In genomic region chr5:101271945-101272344, GRCh38 we compare ENCODE assay signal across 32 cellular contexts.
"Had no signal": no experiment of that assay in that cellular context is flagged by ENCODE, and none has a peak within 500 bp of the region (broad histone marks: within the 10 kb centered on the region; RNA-seq: fewer than 3 reads in every experiment).

No MANE protein-coding gene starts in this region.

- H3K36me3 ChIP-seq: ovary, right lobe of liver, sigmoid colon, suprapubic skin, thoracic aorta, thyroid gland, tibial nerve, upper lobe of left lung, vagina had no signal

- FAIRE-seq: small intestine, urothelium cell line had no signal

- H3K4me1 Mint-ChIP-seq: naive thymus-derived CD4-positive, alpha-beta T cell; natural killer cell; nephron; neural crest cell; stimulated activated memory B cell treated with anti-CD40 and anti-IgM and Interleukin-4, amounts not matched to agents 10 μg/mL and 1 μg/mL and 100 μg/mL, for 72 hours; stimulated activated naive CD8-positive, alpha-beta T cell treated with anti-CD3 and anti-CD28 coated beads, Interleukin-15, amount 100 ng/mL, for 72 hours had no signal

- H3K36me3 Mint-ChIP-seq: naive thymus-derived CD4-positive, alpha-beta T cell; natural killer cell; stimulated activated memory B cell treated with anti-CD40 and anti-IgM and Interleukin-4, amounts not matched to agents 10 μg/mL and 1 μg/mL and 100 μg/mL, for 72 hours had no signal

- ATAC-seq: naive thymus-derived CD4-positive, alpha-beta T cell; natural killer cell; psoas muscle; right cardiac atrium; stimulated activated memory B cell treated with anti-CD40 and anti-IgM and Interleukin-4, amounts not matched to agents 10 μg/mL and 1 μg/mL and 100 μg/mL, for 72 hours had no signal

- H3K9me3 ChIP-seq: ovary, psoas muscle, right lobe of liver, sigmoid colon, suprapubic skin, thoracic aorta, thyroid gland, tibial nerve, upper lobe of left lung, vagina had no signal

- H3K27me3 Mint-ChIP-seq: progenitor cell of endocrine pancreas; stimulated activated memory B cell treated with anti-CD40 and anti-IgM and Interleukin-4, amounts not matched to agents 10 μg/mL and 1 μg/mL and 100 μg/mL, for 72 hours had no signal

- H3K27me3 ChIP-seq: ovary, right lobe of liver, sigmoid colon, suprapubic skin, thyroid gland, tibial nerve, upper lobe of left lung, vagina had no signal

- H3K27ac Mint-ChIP-seq: naive thymus-derived CD4-positive, alpha-beta T cell; natural killer cell; nephron; progenitor cell of endocrine pancreas; stimulated activated memory B cell treated with anti-CD40 and anti-IgM and Interleukin-4, amounts not matched to agents 10 μg/mL and 1 μg/mL and 100 μg/mL, for 72 hours; stimulated activated naive CD8-positive, alpha-beta T cell treated with anti-CD3 and anti-CD28 coated beads, Interleukin-15, amount 100 ng/mL, for 72 hours had no signal

- H3K9me3 Mint-ChIP-seq: naive thymus-derived CD4-positive, alpha-beta T cell; nephron; neural crest cell; stimulated activated memory B cell treated with anti-CD40 and anti-IgM and Interleukin-4, amounts not matched to agents 10 μg/mL and 1 μg/mL and 100 μg/mL, for 72 hours; stimulated activated naive CD8-positive, alpha-beta T cell treated with anti-CD3 and anti-CD28 coated beads, Interleukin-15, amount 100 ng/mL, for 72 hours had no signal

- H3K4me3 Mint-ChIP-seq: naive thymus-derived CD4-positive, alpha-beta T cell; natural killer cell; nephron; neural crest cell; stimulated activated memory B cell treated with anti-CD40 and anti-IgM and Interleukin-4, amounts not matched to agents 10 μg/mL and 1 μg/mL and 100 μg/mL, for 72 hours; stimulated activated naive CD8-positive, alpha-beta T cell treated with anti-CD3 and anti-CD28 coated beads, Interleukin-15, amount 100 ng/mL, for 72 hours had no signal

- H3K27ac ChIP-seq: ovary, parathyroid adenoma, psoas muscle, right lobe of liver, sigmoid colon, suprapubic skin, thoracic aorta, thyroid gland, tibial nerve, upper lobe of left lung, vagina had no signal

- H3K4me1 ChIP-seq: parathyroid adenoma, psoas muscle, right lobe of liver, sigmoid colon, suprapubic skin, thyroid gland, tibial nerve, upper lobe of left lung, vagina had no signal

- H3K4me3 ChIP-seq: ovary, psoas muscle, right lobe of liver, sigmoid colon, suprapubic skin, thoracic aorta, thyroid gland, tibial nerve, upper lobe of left lung, vagina had no signal

- DNase-seq: naive thymus-derived CD4-positive, alpha-beta T cell; natural killer cell; occipital lobe; ovary; posterior cingulate gyrus; psoas muscle; right cardiac atrium; right lobe of liver; sigmoid colon; small intestine; stimulated activated CD4-positive, alpha-beta T cell treated with anti-CD3 and anti-CD28 coated beads, Interleukin-15, amount 100 ng/mL, for 24 hours; stimulated activated CD4-positive, alpha-beta T cell treated with anti-CD3 and anti-CD28 coated beads, Interleukin-2, amount 100 ng/mL, for 24 hours; stimulated activated CD4-positive, alpha-beta T cell treated with anti-CD3 and anti-CD28 coated beads, Interleukin-2, amount 100 ng/mL, for 48 hours; stimulated activated CD4-positive, alpha-beta T cell treated with anti-CD3 and anti-CD28 coated beads, Interleukin-4, amount 100 ng/mL, for 4 hours; stimulated activated CD8-positive, alpha-beta memory T cell treated with anti-CD3 and anti-CD28 coated beads, Interleukin-4, amount 100 ng/mL, for 48 hours; stimulated activated naive CD4-positive, alpha-beta T cell; stimulated activated naive CD8-positive, alpha-beta T cell treated with anti-CD3 and anti-CD28 coated beads, Interleukin-15, amount 100 ng/mL, for 72 hours; stimulated activated naive CD8-positive, alpha-beta T cell treated with anti-CD3 and anti-CD28 coated beads, Interleukin-15, Interleukin-2, amounts not matched to agents 100 U/mL and 50 U/mL, for 24 hours; substantia nigra; thyroid gland; trophoblast cell; upper lobe of left lung had no signal
